1 cellular context compared by ENCODE assay signal in genomic region chr22:20630873-20631617, GRCh38.
TF ChIP-seq lines count a peak whose summit lies in the region.

No MANE protein-coding gene starts in this region.

TF ChIP-seq in K562, 482 proteins besides CTCF, POLR2A, EP300 and RAD21 (continued from another document):
- TF ChIP-seq PBX2 (CRISPR knock-in tag; IDR thresholded peaks at IDR 0.05; ENCODE audit: low read depth) (no peak), PBX2 (tag; conservative IDR thresholded peaks at IDR 0.05; ENCODE audit: low read depth) (no peak), MBD1 (CRISPR knock-in tag; IDR thresholded peaks at IDR 0.05) (no peak), TAF7 (tag; IDR thresholded peaks at IDR 0.05) (no peak), CSDE1 (IDR thresholded peaks at IDR 0.05) (no peak), ZNF184 (CRISPR knock-in tag; IDR thresholded peaks at IDR 0.05) (0 out of 2 replicates have a peak, but pooled peaks have one; percentile 26), RBM15 (IDR thresholded peaks at IDR 0.05; ENCODE audit: insufficient read depth, low read length) (no peak), ZNF408 (CRISPR knock-in tag; IDR thresholded peaks at IDR 0.05; ENCODE audit: low read depth) (0 out of 2 replicates have a peak, but pooled peaks have one; percentile 55), DMBX1 (CRISPR knock-in tag; IDR thresholded peaks at IDR 0.05; ENCODE audit: borderline replicate concordance) (no peak), ZBTB1 (CRISPR knock-in tag; IDR thresholded peaks at IDR 0.05; ENCODE audit: borderline replicate concordance, low read depth) (peak; percentile 40; the same call in 1 of the 2 replicates), ELF4 (CRISPR knock-in tag; IDR thresholded peaks at IDR 0.05) (no peak), ZNF280A (IDR thresholded peaks at IDR 0.05; ENCODE audit: low read depth, partially characterized antibody) (no peak), ATF4 (CRISPR knock-in tag; IDR thresholded peaks at IDR 0.05) (no peak), TOE1 (IDR thresholded peaks at IDR 0.05; ENCODE audit: borderline replicate concordance) (no peak), TOE1 (CRISPR knock-in tag; IDR thresholded peaks at IDR 0.05; ENCODE audit: borderline replicate concordance, low read depth) (no peak), TCFL5 (CRISPR knock-in tag; conservative IDR thresholded peaks at IDR 0.05) (no peak), SPI1 (IDR thresholded peaks at IDR 0.05; ENCODE audit: borderline replicate concordance, low read depth, low read length) (no peak), ETV5 (CRISPR knock-in tag; IDR thresholded peaks at IDR 0.05; ENCODE audit: low read depth) (no peak), SAP30 (IDR thresholded peaks at IDR 0.05; ENCODE audit: borderline replicate concordance, insufficient read depth, low read depth, low read length, poor library complexity, severe bottlenecking) (no peak), GABPA (tag; conservative IDR thresholded peaks at IDR 0.05; ENCODE audit: low read depth) (no peak), HDAC3 (IDR thresholded peaks at IDR 0.05; ENCODE audit: borderline replicate concordance, partially characterized antibody) (no peak), CTBP1 (IDR thresholded peaks at IDR 0.05; ENCODE audit: borderline replicate concordance) (no peak), SMAD3 (CRISPR knock-in tag; conservative IDR thresholded peaks at IDR 0.05) (no peak), ILF3 (IDR thresholded peaks at IDR 0.05; ENCODE audit: borderline replicate concordance) (no peak), E2F3 (CRISPR knock-in tag; IDR thresholded peaks at IDR 0.05) (0 out of 2 replicates have a peak, but pooled peaks have one; percentile 63), ZNF12 (CRISPR knock-in tag; IDR thresholded peaks at IDR 0.05) (0 out of 2 replicates have a peak, but pooled peaks have one; percentile 18), DIDO1 (tag; IDR thresholded peaks at IDR 0.05; ENCODE audit: low read depth) (no peak), THAP7 (CRISPR knock-in tag; IDR thresholded peaks at IDR 0.05) (no peak), ESRRB (CRISPR knock-in tag; IDR thresholded peaks at IDR 0.05; ENCODE audit: borderline replicate concordance) (no peak), ZNF707 (CRISPR knock-in tag; conservative IDR thresholded peaks at IDR 0.05) (no peak), TCF7L2 (IDR thresholded peaks at IDR 0.05; ENCODE audit: low read depth, low read length) (no peak), BRF2 (IDR thresholded peaks at IDR 0.05; ENCODE audit: borderline replicate concordance, insufficient read depth, insufficient read length) (no peak), ZFX (CRISPR knock-in tag; IDR thresholded peaks at IDR 0.05) (no peak), ZBTB7A (IDR thresholded peaks at IDR 0.05; ENCODE audit: borderline replicate concordance, control insufficient read depth, low read depth, low read length) (no peak), ZEB2 (IDR thresholded peaks at IDR 0.05) (no peak), ATF6 (CRISPR knock-in tag; IDR thresholded peaks at IDR 0.05) (no peak), BRCA1 (IDR thresholded peaks at IDR 0.05) (no peak), BRCA1 (CRISPR knock-in tag; IDR thresholded peaks at IDR 0.05) (peak; percentile 49; the same call in 1 of the 2 replicates), TEAD4 (IDR thresholded peaks at IDR 0.05; ENCODE audit: low read length) (no peak), TEAD4 (CRISPR knock-in tag; IDR thresholded peaks at IDR 0.05; ENCODE audit: borderline replicate concordance) (no peak), TAL1 (IDR thresholded peaks at IDR 0.05) (no peak), ZNF592 (IDR thresholded peaks at IDR 0.05) (no peak), RNF2 (IDR thresholded peaks at IDR 0.05) (no peak), ETV1 (tag; conservative IDR thresholded peaks at IDR 0.05; ENCODE audit: low read depth) (no peak), KAT8 (IDR thresholded peaks at IDR 0.05; ENCODE audit: low read depth) (no peak), YY1 (IDR thresholded peaks at IDR 0.05; ENCODE audit: borderline replicate concordance in 1 of 3, control insufficient read depth in 1 of 3, extremely low read depth in 1 of 3, insufficient read depth in 3 of 3, insufficient read length in 1 of 3, insufficient replicate concordance in 2 of 3, low read depth in 1 of 3, low read length in 2 of 3) (no peak)
TF ChIP-seq in K562: peak in this region for 20.
